8 cellular contexts compared by ENCODE assay signal in the genomic region with DNA sequence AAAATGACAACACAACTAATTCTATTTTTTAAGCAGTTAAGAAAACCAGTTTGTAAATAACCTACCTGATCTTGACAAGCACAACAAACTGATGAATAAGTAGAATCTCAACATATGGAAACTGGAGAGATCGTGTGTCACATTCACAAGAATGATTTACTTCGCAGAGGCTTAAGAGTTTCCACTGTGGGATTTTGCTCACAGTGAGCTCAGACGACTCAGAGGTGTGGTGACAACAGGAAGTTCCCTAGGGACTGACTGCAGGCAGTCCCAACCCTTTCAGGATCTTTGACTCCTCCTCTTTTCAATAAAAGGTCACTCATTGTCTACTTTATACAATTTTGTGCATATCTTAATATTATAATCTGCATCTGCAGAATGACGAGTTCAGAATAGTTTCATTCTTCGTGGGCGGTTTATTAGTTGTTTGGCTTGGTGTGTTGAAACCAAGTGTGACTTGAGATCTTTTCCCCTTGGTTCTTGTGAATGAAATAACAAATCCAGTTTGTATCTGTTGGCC.
DNase-seq lines count a peak whose midpoint lies in the region; ATAC-seq and FAIRE-seq lines count a peak whose summit lies in the region.

A gene (minus strand): TSS at position 231 of the 520 bp plus-strand sequence. CDS start 117 bp downstream, at position 114.

- ATAC-seq in HG03196 (IDR thresholded peaks at IDR 0.05; ENCODE audit: unreplicated experiment) = peak; percentile 78
- ATAC-seq in GM19328 (IDR thresholded peaks at IDR 0.05; ENCODE audit: unreplicated experiment) = no peak

- DNase-seq in EL (peak; percentile 51), GM19239 (ENCODE audit: insufficient read length, low spot score) (peak; percentile 40), SKM-1 (lab: John Stamatoyannopoulos, UW; ENCODE audit: unreplicated experiment) (peak; percentile 29), hypothalamus (lab: John Stamatoyannopoulos, UW) (no peak), midbrain (lab: John Stamatoyannopoulos, UW) (no peak)

- FAIRE-seq in GM19239 (lab: Jason Lieb, UNC) (peak; percentile 78), islet of Langerhans (lab: Jason Lieb, UNC) (peak; percentile 56)

Comparison
In these comparisons a context has a peak if more than half of its experiments do, and no peak if none do; other contexts are left out.
1. DNase-seq: peak in EL (single experiment), GM19239 (single experiment) and SKM-1 (single experiment); none in hypothalamus (0 of 51) and midbrain (single experiment).